In genomic region chr15:62847900-62848489, GRCh38 we compare ENCODE assay signal across 8 cellular contexts.
DNase-seq lines count a peak whose midpoint lies in the region; ATAC-seq, FAIRE-seq and TF ChIP-seq lines count a peak whose summit lies in the region.

No MANE protein-coding gene starts in this region.

- CTCF ChIA-PET in A673 (lab: Charles Lee) (no interaction called here), OCI-LY7 (lab: Charles Lee; ENCODE audit: unreplicated experiment) (no interaction called here)

- BruUV-seq in A673 (replicated peaks; lab: Mats Ljungman, UMichigan) (no TSS peak), OCI-LY7 (replicated peaks; lab: Mats Ljungman, UMichigan) (no TSS peak)

- no peaks in the 10 kb centered on the region for H3K36me3 ChIP-seq in A673 (ENCODE audit: insufficient read depth, low read length, poor library complexity, severe bottlenecking)
- no peaks in the 10 kb centered on the region for H3K36me3 ChIP-seq in OCI-LY7 (ENCODE audit: insufficient read depth, low read length)
- no peaks in the 10 kb centered on the region for H3K36me3 ChIP-seq in adrenal gland (replicated peaks in 1 of 2)
- H3K36me3 ChIP-seq in hepatocyte (replicated peaks; ENCODE audit: insufficient read depth, low read depth): no peaks in the 10 kb centered on the region
- no peaks in the 10 kb centered on the region for H3K36me3 ChIP-seq in small intestine (ENCODE audit: control insufficient read depth in 2 of 2, insufficient read depth in 2 of 2, low read length in 2 of 2)

- no peak for ATAC-seq in GM21825 (IDR thresholded peaks at IDR 0.05; ENCODE audit: unreplicated experiment)

- H3K27me3 ChIP-seq in A673 (replicated peaks; ENCODE audit: insufficient read depth, low read depth, low read length, poor library complexity) (no peaks in the 10 kb centered on the region), adrenal gland (no peaks in the 10 kb centered on the region), hepatocyte (no peaks in the 10 kb centered on the region), small intestine (ENCODE audit: control insufficient read depth in 2 of 2, insufficient read depth in 2 of 2, low read length in 2 of 2) (no peaks in the 10 kb centered on the region)

- H3K9me3 ChIP-seq in A673 (ENCODE audit: low read depth, low read length, poor library complexity, severe bottlenecking) (no peaks in the 10 kb centered on the region), OCI-LY7 (ENCODE audit: low read length) (no peaks in the 10 kb centered on the region), adrenal gland (replicated peaks in 1 of 3) (no peaks in the 10 kb centered on the region), hepatocyte (ENCODE audit: low read depth) (no peaks in the 10 kb centered on the region), small intestine (ENCODE audit: control insufficient read depth, low read depth) (no peaks in the 10 kb centered on the region)

- DNase-seq in A673 (ENCODE audit: low spot score): peak; percentile 39
- DNase-seq in OCI-LY7 (ENCODE audit: low spot score): peak; percentile 24
- DNase-seq in adrenal gland: peak; percentile 41 to 79 (median 73)
- peak; percentile 64 for DNase-seq in hepatocyte (ENCODE audit: low spot score)
- peak; percentile 61 for DNase-seq in small intestine
- no peak for DNase-seq in NCI-H446 treated with DMSO at 0.1 percent for 48 hours (lab: John Stamatoyannopoulos, UW)

- intact Hi-C loops in A673 (cut with micrococcal nuclease; ENCODE audit: unreplicated experiment) (loop anchor here (1.0 kb wide), 1 partner anchor 245 kb away; no protein-coding TSS in a partner anchor), OCI-LY7 (cut with micrococcal nuclease; ENCODE audit: unreplicated experiment) (loop anchor here (5.0 kb wide), 1 partner anchor 244 kb away; no protein-coding TSS in a partner anchor), adrenal gland (cut with DNase I) (loop anchor here in 1 of 2 donors (10.0 kb wide), 1 partner anchor 247 kb away; no protein-coding TSS in a partner anchor)

- H3K9me2 ChIP-seq in OCI-LY7 (ENCODE audit: insufficient read depth, low read length): no peaks in the 10 kb centered on the region
- no peaks in the 10 kb centered on the region for H3K9me2 ChIP-seq in hepatocyte (replicated peaks; ENCODE audit: insufficient read depth)

- no peaks in the 10 kb centered on the region for H3K4me1 ChIP-seq in A673 (ENCODE audit: insufficient read depth, low read length, poor library complexity, severe bottlenecking)
- H3K4me1 ChIP-seq in OCI-LY7 (ENCODE audit: insufficient read depth, low read length, poor library complexity, severe bottlenecking): no peaks in the 10 kb centered on the region
- H3K4me1 ChIP-seq in adrenal gland (replicated peaks in 1 of 2): no peaks in the 10 kb centered on the region
- peaks cover 36% of the 10 kb centered on the region for H3K4me1 ChIP-seq in hepatocyte (ENCODE audit: insufficient read depth)
- no peaks in the 10 kb centered on the region for H3K4me1 ChIP-seq in small intestine (ENCODE audit: control insufficient read depth in 2 of 2, insufficient read depth in 1 of 2, low read depth in 1 of 2, low read length in 1 of 2)

- TF ChIP-seq POLR2A in adrenal gland (IDR thresholded peaks at IDR 0.05): no peak

- H2AFZ ChIP-seq in OCI-LY7 (ENCODE audit: low read length): no peak overlapping the region
- H2AFZ ChIP-seq in hepatocyte: no peak overlapping the region

- no peak overlapping the region for H3K4me3 ChIP-seq in A673 (ENCODE audit: low read depth, low read length, poor library complexity, severe bottlenecking)
- no peak overlapping the region for H3K4me3 ChIP-seq in GM12875 (ENCODE audit: low read depth, low read length)
- no peak overlapping the region for H3K4me3 ChIP-seq in OCI-LY7 (ENCODE audit: low read depth, low read length, poor library complexity, severe bottlenecking)
- H3K4me3 ChIP-seq in adrenal gland: no peak overlapping the region
- no peak overlapping the region for H3K4me3 ChIP-seq in hepatocyte
- no peak overlapping the region for H3K4me3 ChIP-seq in small intestine (ENCODE audit: low read depth in 1 of 2, low read length in 2 of 2)

- TF ChIP-seq CTCF in A673 (conservative IDR thresholded peaks at IDR 0.05; ENCODE audit: low read depth, low read length): peak; percentile 76
- peak; percentile 44; the same call in 1 of the 2 replicates for TF ChIP-seq CTCF in GM12875 (IDR thresholded peaks at IDR 0.05; ENCODE audit: borderline replicate concordance, insufficient read depth, low read depth, low read length)
- peak; percentile 73 for TF ChIP-seq CTCF in OCI-LY7 (conservative IDR thresholded peaks at IDR 0.05; ENCODE audit: low read length)
- peak; percentile 46 to 67 (median 56) for TF ChIP-seq CTCF in adrenal gland (IDR thresholded peaks at IDR 0.05)
- peak; percentile 50 for TF ChIP-seq CTCF in hepatocyte (IDR thresholded peaks at IDR 0.05; ENCODE audit: poor library complexity)

- WGBS in adrenal gland, 4 donors: 72 to 82% (median 77%) methylated on average over 7 of the region's 7 CpGs
- 88% methylated on average over 7 of the region's 7 CpGs for WGBS in hepatocyte (ENCODE audit: low lambda C conversion rate, missing lambda C conversion rate)
- 62 to 69% (median 63%) methylated on average over 7 of the region's 7 CpGs for WGBS in small intestine, 3 donors

- H4K20me1 ChIP-seq in OCI-LY7 (ENCODE audit: insufficient read depth, low read length) (no peaks in the 10 kb centered on the region), hepatocyte (ENCODE audit: insufficient read depth, poor library complexity, severe bottlenecking) (no peaks in the 10 kb centered on the region)

- H3K79me2 ChIP-seq in OCI-LY7 (ENCODE audit: insufficient read depth, low read depth, low read length) (no peaks in the 10 kb centered on the region), hepatocyte (no peaks in the 10 kb centered on the region)

- H3K4me2 ChIP-seq in OCI-LY7 (ENCODE audit: low read length): no peak overlapping the region
- H3K4me2 ChIP-seq in hepatocyte: no peak overlapping the region

- no peak overlapping the region for H3K27ac ChIP-seq in A673 (ENCODE audit: low read depth, low read length, poor library complexity, severe bottlenecking)
- H3K27ac ChIP-seq in OCI-LY7 (ENCODE audit: low read depth, low read length, poor library complexity, severe bottlenecking): no peak overlapping the region
- H3K27ac ChIP-seq in adrenal gland: no peak overlapping the region
- no peak overlapping the region for H3K27ac ChIP-seq in hepatocyte
- H3K27ac ChIP-seq in small intestine (ENCODE audit: low read depth in 1 of 2, low read length in 1 of 2): no peak overlapping the region

- no peak for FAIRE-seq in small intestine (lab: Jason Lieb, UNC)

- POLR2A ChIA-PET in A673 (lab: Charles Lee; ENCODE audit: low non-redundant PET): no interaction called here
- POLR2A ChIA-PET in OCI-LY7 (lab: Charles Lee): no interaction called here
